Comparison of ENCODE assay signal across 11 cellular contexts in the genomic region with DNA sequence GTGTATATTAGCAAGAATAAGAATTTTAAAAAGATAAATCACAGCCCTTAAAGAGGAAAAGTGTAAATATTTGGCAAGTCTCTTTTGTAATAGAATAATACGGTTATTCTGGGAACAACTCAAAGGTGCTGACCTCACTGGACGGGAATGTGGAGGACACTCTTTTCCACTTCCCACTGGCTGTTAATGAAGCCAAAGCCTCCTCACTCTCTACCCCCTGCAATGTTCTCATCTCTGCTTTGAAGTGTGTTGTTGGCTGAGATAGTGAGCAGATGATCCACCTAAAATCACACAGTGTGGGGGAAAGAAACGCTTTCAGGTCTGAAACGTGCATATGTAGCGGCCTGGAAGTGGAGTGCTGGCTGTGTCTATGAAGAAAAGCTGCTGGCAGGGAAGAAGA. TPM values are rescaled to one million over a fixed set of nuclear protein-coding genes. Genes with fewer than 3 reads are reported as not detected.
DNase-seq lines count a peak whose midpoint lies in the region; ATAC-seq and TF ChIP-seq lines count a peak whose summit lies in the region.
"Had no signal": no experiment of that assay in that cellular context is flagged by ENCODE, and none has a peak within 500 bp of the region (broad histone marks: within the 10 kb centered on the region; RNA-seq: fewer than 3 reads in every experiment).

No MANE protein-coding gene starts in this region.

- H3K9me3 Mint-ChIP-seq in stimulated activated effector memory CD8-positive, alpha-beta T cell treated with anti-CD3 and anti-CD28 coated beads, Interleukin-12 subunit alpha, Interleukin-12 subunit beta, amount 100 ng/mL, for 72 hours: no peaks in the 10 kb centered on the region
- H3K9me3 Mint-ChIP-seq: activated B cell treated with CpG ODN at 0.5 μM for 24 hours had no signal

- H3K4me3 ChIP-seq in HEK293 (ENCODE audit: low read depth, low read length) (no peak overlapping the region), gastroesophageal sphincter (no peak overlapping the region)
- H3K4me3 ChIP-seq: ascending aorta had no signal

- H3K4me1 ChIP-seq in HEK293 (ENCODE audit: control insufficient read depth, insufficient read depth, low read length) (no peaks in the 10 kb centered on the region), gastroesophageal sphincter (peaks cover 0 to 23% (median 8%) of the 10 kb centered on the region in 3 donors)

- no peak overlapping the region for H3K4me3 Mint-ChIP-seq in stimulated activated effector memory CD8-positive, alpha-beta T cell treated with anti-CD3 and anti-CD28 coated beads, Interleukin-12 subunit alpha, Interleukin-12 subunit beta, amount 100 ng/mL, for 72 hours
- H3K4me3 Mint-ChIP-seq: activated B cell treated with CpG ODN at 0.5 μM for 24 hours had no signal

- POLR2A ChIA-PET in HEK293 (lab: Yijun Ruan, JAX): no interaction called here

- no peaks in the 10 kb centered on the region for H3K27me3 ChIP-seq in gastroesophageal sphincter
- H3K27me3 ChIP-seq: ascending aorta had no signal

- TF ChIP-seq CTCF in HEK293 (tag by site-specific recombination; IDR thresholded peaks at IDR 0.05) (no peak), gastroesophageal sphincter (IDR thresholded peaks at IDR 0.05) (no peak)

- H3K36me3 Mint-ChIP-seq in stimulated activated effector memory CD8-positive, alpha-beta T cell treated with anti-CD3 and anti-CD28 coated beads, Interleukin-12 subunit alpha, Interleukin-12 subunit beta, amount 100 ng/mL, for 72 hours: peaks cover 92% of the 10 kb centered on the region

- H3K9me3 ChIP-seq in HEK293 (ENCODE audit: control insufficient read depth, insufficient read depth, low read depth, low read length) (no peaks in the 10 kb centered on the region), gastroesophageal sphincter (no peaks in the 10 kb centered on the region)
- H3K9me3 ChIP-seq: ascending aorta had no signal

- H3K27ac Mint-ChIP-seq in stimulated activated effector memory CD8-positive, alpha-beta T cell treated with anti-CD3 and anti-CD28 coated beads, Interleukin-12 subunit alpha, Interleukin-12 subunit beta, amount 100 ng/mL, for 72 hours: no peak overlapping the region

- WGBS in gastroesophageal sphincter (ENCODE audit: low coverage in 1 of 2), 2 donors: 25 to 38% methylated on average over 4 to 5 of the region's 5 CpGs

- TF ChIP-seq EP300 in gastroesophageal sphincter (IDR thresholded peaks at IDR 0.05): no peak

- no peaks in the 10 kb centered on the region for H3K4me1 Mint-ChIP-seq in stimulated activated effector memory CD8-positive, alpha-beta T cell treated with anti-CD3 and anti-CD28 coated beads, Interleukin-12 subunit alpha, Interleukin-12 subunit beta, amount 100 ng/mL, for 72 hours
- H3K4me1 Mint-ChIP-seq: activated B cell treated with CpG ODN at 0.5 μM for 24 hours had no signal

- H3K36me3 ChIP-seq in HEK293 (ENCODE audit: control insufficient read depth in 2 of 2, insufficient read depth in 1 of 2, low read length in 2 of 2) (peaks cover 0 to 30% of the 10 kb centered on the region in 2 experiments; a peak in 1 of 3 replicates), gastroesophageal sphincter (no peaks in the 10 kb centered on the region)
- H3K36me3 ChIP-seq: ascending aorta had no signal

- H3K27ac ChIP-seq in HEK293 (ENCODE audit: extremely low read depth, low read depth, low read length) (no peak overlapping the region), gastroesophageal sphincter (peak overlapping the region in 2 of 4 donors; percentile 12 to 64)

- DNase-seq in T1000 (lab: John Stamatoyannopoulos, UW) (peak; percentile 30), pulmonary artery endothelial cell (ENCODE audit: low read depth, low spot score) (peak; percentile 17)
- no peak for DNase-seq in stimulated activated effector memory CD8-positive, alpha-beta T cell treated with anti-CD3 and anti-CD28 coated beads, Interleukin-12 subunit alpha, Interleukin-12 subunit beta, amount 100 ng/mL, for 72 hours (ENCODE audit: low spot score in 2 of 2)
- DNase-seq in stimulated activated CD4-positive, alpha-beta T cell treated with anti-CD3 and anti-CD28 coated beads, Interleukin-2, amount 100 ng/mL, for 48 hours: no peak
- DNase-seq: activated B cell treated with CpG ODN at 0.5 μM for 24 hours, NCI-H82 had no signal

- TF ChIP-seq POLR2A in gastroesophageal sphincter (IDR thresholded peaks at IDR 0.05): no peak

- ATAC-seq in gastroesophageal sphincter: peak; percentile 75
- no peak for ATAC-seq in stimulated activated effector memory CD8-positive, alpha-beta T cell treated with anti-CD3 and anti-CD28 coated beads, Interleukin-12 subunit alpha, Interleukin-12 subunit beta, amount 100 ng/mL, for 72 hours
- no peak for ATAC-seq in GM19351 (IDR thresholded peaks at IDR 0.05; ENCODE audit: unreplicated experiment)
- ATAC-seq in HG02870 (IDR thresholded peaks at IDR 0.05; ENCODE audit: unreplicated experiment): no peak

- CTCF ChIA-PET in HEK293 (lab: Yijun Ruan, JAX): interaction anchor here (0.5 kb wide), 1 partner anchor 1234 kb away, joined by 3 read pairs; no protein-coding TSS in a partner anchor

TF ChIP-seq in HEK293, 187 proteins besides CTCF, POLR2A, EP300 and RAD21:
- TF ChIP-seq GLIS1 (tag by site-specific recombination; IDR thresholded peaks at IDR 0.05) (peak; percentile 60), ZNF677 (tag by site-specific recombination; IDR thresholded peaks at IDR 0.05) (no peak)

RNA-seq across cellular contexts. Expression of a gene that starts 49.1 kb away (rescaled TPM):
- total RNA-seq in gastroesophageal sphincter: 10 to 100 TPM in 1 of 4 donors, 1 to 10 TPM in 3; 2.2 to 29.8 (median 5.4) TPM
- 121 and 217 TPM in 2 replicates for total RNA-seq in pulmonary artery endothelial cell

Comparison
In these comparisons a context has a peak if more than half of its experiments do, and no peak if none do; other contexts are left out.
1. DNase-seq: peak in T1000 (single experiment) and pulmonary artery endothelial cell (single experiment); none in stimulated activated effector memory CD8-positive, alpha-beta T cell treated with anti-CD3 and anti-CD28 coated beads, Interleukin-12 subunit alpha, Interleukin-12 subunit beta, amount 100 ng/mL, for 72 hours (0 of 2) and stimulated activated CD4-positive, alpha-beta T cell treated with anti-CD3 and anti-CD28 coated beads, Interleukin-2, amount 100 ng/mL, for 48 hours (0 of 2).